In genomic region chr20:47113362-47114118, GRCh38 we compare ENCODE assay signal across 21 cellular contexts.
DNase-seq lines count a peak whose midpoint lies in the region; ATAC-seq, FAIRE-seq and TF ChIP-seq lines count a peak whose summit lies in the region.
"Had no signal": no experiment of that assay in that cellular context is flagged by ENCODE, and none has a peak within 500 bp of the region (broad histone marks: within the 10 kb centered on the region; RNA-seq: fewer than 3 reads in every experiment).

No MANE protein-coding gene starts in this region.

- H4K20me1 ChIP-seq in K562 (replicated peaks; ENCODE audit: control insufficient read depth, insufficient read depth, low read length) (no peaks in the 10 kb centered on the region; the same call in 1 of the 2 replicates), osteoblast (ENCODE audit: insufficient read depth, low read length) (no peaks in the 10 kb centered on the region), neural progenitor cell (ENCODE audit: low read depth) (peaks cover 2% of the 10 kb centered on the region)

- in situ Hi-C loops in Caki2 (cut with HindIII; ENCODE audit: low pct_unique_long_range_greater_than_20kb, low sequenced_read_pairs) (no loop called here), K562 (cut with MboI) (no loop called here)

- H3K4me3 Mint-ChIP-seq in neural progenitor cell = no peak overlapping the region
- H3K4me3 Mint-ChIP-seq: activated CD4-positive, alpha-beta memory T cell treated with anti-CD3 and anti-CD28 coated beads for 36 hours; activated naive CD8-positive, alpha-beta T cell treated with anti-CD3 and anti-CD28 coated beads, Interleukin-2, amount 50 U/mL, for 24 hours; activated T-cell treated with anti-CD3 and anti-CD28 coated beads, Interleukin-2, amount 50 U/mL, for 72 hours; natural killer cell had no signal

- H3K27me3 ChIP-seq in K562 (ENCODE audit: control insufficient read depth in 2 of 2, insufficient read depth in 2 of 2, low read length in 2 of 2) (peaks cover 8 to 29% of the 10 kb centered on the region in 2 experiments; a peak in 3 of 5 replicates), osteoblast (ENCODE audit: insufficient read depth, low read length) (no peaks in the 10 kb centered on the region), WERI-Rb-1 (ENCODE audit: insufficient read depth, low read depth, severe bottlenecking) (no peaks in the 10 kb centered on the region), neural progenitor cell (no peaks in the 10 kb centered on the region)

- H3K36me3 ChIP-seq in K562 (ENCODE audit: control insufficient read depth, insufficient read depth, low read length) (no peaks in the 10 kb centered on the region), osteoblast (ENCODE audit: insufficient read depth, low read length) (no peaks in the 10 kb centered on the region), WERI-Rb-1 (peaks cover 54% of the 10 kb centered on the region), neural progenitor cell (no peaks in the 10 kb centered on the region)
- H3K36me3 ChIP-seq: BE2C had no signal

- H3K9ac ChIP-seq in K562 (ENCODE audit: insufficient read depth in 1 of 2, low read depth in 2 of 2, low read length in 2 of 2) (no peak overlapping the region), neural progenitor cell (no peak overlapping the region)
- H3K9ac ChIP-seq: SK-N-SH had no signal

- H3K9me1 ChIP-seq in K562 (ENCODE audit: control insufficient read depth, insufficient read depth, low read length) = no peaks in the 10 kb centered on the region

- TF ChIP-seq POLR2A in K562 (conservative IDR thresholded peaks at IDR 0.05) = no peak

- no peak overlapping the region for H3K4me2 ChIP-seq in K562 (ENCODE audit: insufficient read depth, low read length)
- peak overlapping the region; percentile 30 for H3K4me2 ChIP-seq in osteoblast (ENCODE audit: insufficient read depth, low read length)
- no peak overlapping the region for H3K4me2 ChIP-seq in neural progenitor cell
- H3K4me2 ChIP-seq: SK-N-SH had no signal

- peaks cover 10% of the 10 kb centered on the region for H3K9me3 Mint-ChIP-seq in neural progenitor cell
- H3K9me3 Mint-ChIP-seq: activated naive CD8-positive, alpha-beta T cell treated with anti-CD3 and anti-CD28 coated beads, Interleukin-2, amount 50 U/mL, for 24 hours; natural killer cell had no signal

- no TSS peak for BruUV-seq in K562 (replicated peaks; lab: Mats Ljungman, UMichigan)

- ATAC-seq in K562 (no peak), HG03442 (IDR thresholded peaks at IDR 0.05; ENCODE audit: unreplicated experiment) (no peak)
- ATAC-seq: activated naive CD8-positive, alpha-beta T cell treated with anti-CD3 and anti-CD28 coated beads, Interleukin-2, amount 50 U/mL, for 24 hours; activated T-cell treated with anti-CD3 and anti-CD28 coated beads, Interleukin-2, amount 50 U/mL, for 72 hours; natural killer cell had no signal

- peaks cover 18% of the 10 kb centered on the region for H3F3A ChIP-seq in neural progenitor cell (ENCODE audit: low read depth)

- TF ChIP-seq EP300 in K562 (IDR thresholded peaks at IDR 0.05; ENCODE audit: low read length) = no peak

- no peaks in the 10 kb centered on the region for H3K79me2 ChIP-seq in K562 (ENCODE audit: control insufficient read depth, insufficient read depth, low read length)
- no peaks in the 10 kb centered on the region for H3K79me2 ChIP-seq in osteoblast (ENCODE audit: insufficient read depth, low read length)
- no peaks in the 10 kb centered on the region for H3K79me2 ChIP-seq in neural progenitor cell (ENCODE audit: low read depth)

- no peaks in the 10 kb centered on the region for H3K4me1 ChIP-seq in K562 (replicated peaks in 1 of 2; ENCODE audit: control insufficient read depth in 2 of 2, insufficient read depth in 2 of 2, low read length in 2 of 2)
- H3K4me1 ChIP-seq in osteoblast (ENCODE audit: insufficient read depth, low read length) = peaks cover 15% of the 10 kb centered on the region
- peaks cover 15% of the 10 kb centered on the region for H3K4me1 ChIP-seq in neural progenitor cell
- H3K4me1 ChIP-seq: BE2C had no signal

- H3K27ac ChIP-seq in K562 (ENCODE audit: extremely low read depth, low read depth, low read length) = no peak overlapping the region
- no peak overlapping the region for H3K27ac ChIP-seq in osteoblast (ENCODE audit: low read depth, low read length)
- no peak overlapping the region for H3K27ac ChIP-seq in WERI-Rb-1
- no peak overlapping the region for H3K27ac ChIP-seq in neural progenitor cell

- FAIRE-seq in K562 (lab: Jason Lieb, UNC) = no peak
- FAIRE-seq: colon, endothelial cell of umbilical vein had no signal

- DNase-seq in Caki2 (ENCODE audit: low read depth) (peak; percentile 27), M059J (ENCODE audit: low read depth) (peak; percentile 69), K562 (ENCODE audit: extremely low read depth in 1 of 4, low spot score in 3 of 4) (peak in 1 of 4 experiments; percentile 8), osteoblast (ENCODE audit: insufficient read length, low spot score, missing footprints) (peak; percentile 76), CD1c-positive myeloid dendritic cell (ENCODE audit: extremely low spot score) (no peak), WERI-Rb-1 (no peak), neural progenitor cell (ENCODE audit: low spot score) (no peak)
- DNase-seq: activated CD4-positive, alpha-beta memory T cell treated with anti-CD3 and anti-CD28 coated beads for 36 hours; activated naive CD8-positive, alpha-beta T cell treated with anti-CD3 and anti-CD28 coated beads, Interleukin-2, amount 50 U/mL, for 24 hours; activated T-cell treated with anti-CD3 and anti-CD28 coated beads, Interleukin-2, amount 50 U/mL, for 72 hours; BE2C; DMS 273 treated with DMSO at 0.1 percent for 48 hours; natural killer cell; NK-92 treated with Interleukin-12 subunit alpha and Interleukin-12 subunit beta, amount 100 ng/mL, for 24 hours; SK-N-SH; stimulated activated CD4-positive, alpha-beta T cell treated with anti-CD3 and anti-CD28 coated beads, Interleukin-1b, Interleukin-23, amount 100 ng/mL, for 48 hours; substantia nigra had no signal

- H3K27ac Mint-ChIP-seq in neural progenitor cell = no peak overlapping the region
- H3K27ac Mint-ChIP-seq: activated CD4-positive, alpha-beta memory T cell treated with anti-CD3 and anti-CD28 coated beads for 36 hours; activated naive CD8-positive, alpha-beta T cell treated with anti-CD3 and anti-CD28 coated beads, Interleukin-2, amount 50 U/mL, for 24 hours; activated T-cell treated with anti-CD3 and anti-CD28 coated beads, Interleukin-2, amount 50 U/mL, for 72 hours; natural killer cell had no signal

- POLR2A ChIA-PET in K562 (lab: Yijun Ruan, JAX) = interaction anchor here (0.6 kb wide), 1 partner anchor 132 kb away, joined by 3 read pairs; no protein-coding TSS in a partner anchor

- no peaks in the 10 kb centered on the region for H3K36me3 Mint-ChIP-seq in neural progenitor cell
- H3K36me3 Mint-ChIP-seq: activated CD4-positive, alpha-beta memory T cell treated with anti-CD3 and anti-CD28 coated beads for 36 hours; natural killer cell had no signal

- CTCF ChIA-PET in K562 (lab: Yijun Ruan, JAX; ENCODE audit: low intra/inter-chr PET ratio) = no interaction called here

- intact Hi-C loops in K562 (cut with micrococcal nuclease) = no loop called here

- WGBS in K562 (ENCODE audit: insufficient coverage, low coverage, missing lambda C conversion rate) = 0% methylated on average over 5 of the region's 5 CpGs

- H3K4me1 Mint-ChIP-seq in neural progenitor cell = peaks cover 19% of the 10 kb centered on the region
- H3K4me1 Mint-ChIP-seq: activated naive CD8-positive, alpha-beta T cell treated with anti-CD3 and anti-CD28 coated beads, Interleukin-2, amount 50 U/mL, for 24 hours; natural killer cell had no signal

- no peak for TF ChIP-seq CTCF in K562 (IDR thresholded peaks at IDR 0.05 in 2 of 3, conservative IDR thresholded peaks at IDR 0.05 in 1 of 3; ENCODE audit: insufficient read depth in 2 of 3, low read depth in 1 of 3, low read length in 3 of 3)
- TF ChIP-seq CTCF in osteoblast (IDR thresholded peaks at IDR 0.05; ENCODE audit: extremely low read depth, low read depth, low read length) = no peak
- no peak for TF ChIP-seq CTCF in WERI-Rb-1 (IDR thresholded peaks at IDR 0.05; ENCODE audit: low read depth, low read length)
- no peak for TF ChIP-seq CTCF in neural progenitor cell (IDR thresholded peaks at IDR 0.05)

- no peaks in the 10 kb centered on the region for H3K27me3 Mint-ChIP-seq in neural progenitor cell (ENCODE audit: insufficient read depth, low read depth)
- H3K27me3 Mint-ChIP-seq: activated naive CD8-positive, alpha-beta T cell treated with anti-CD3 and anti-CD28 coated beads, Interleukin-2, amount 50 U/mL, for 24 hours had no signal

- TF ChIP-seq RAD21 in K562 (CRISPR knock-in tag; conservative IDR thresholded peaks at IDR 0.05 in 1 of 2, IDR thresholded peaks at IDR 0.05 in 1 of 2) = no peak

- H2AFZ ChIP-seq in K562 (ENCODE audit: low read depth, low read length) (no peak overlapping the region), osteoblast (ENCODE audit: low read length) (no peak overlapping the region), neural progenitor cell (replicated peaks) (no peak overlapping the region)

- H3K9me3 ChIP-seq in K562 (replicated peaks; ENCODE audit: control insufficient read depth, insufficient read depth, low read depth, low read length) (no peaks in the 10 kb centered on the region; the same call in 1 of the 2 replicates), osteoblast (ENCODE audit: low read depth, low read length) (peaks cover 6% of the 10 kb centered on the region), WERI-Rb-1 (ENCODE audit: severe bottlenecking) (peaks cover 4% of the 10 kb centered on the region), neural progenitor cell (ENCODE audit: low read depth) (no peaks in the 10 kb centered on the region)
- H3K9me3 ChIP-seq: SK-N-SH had no signal

- H3K4me3 ChIP-seq in K562 (no peak overlapping the region), osteoblast (ENCODE audit: insufficient read depth, low read length) (no peak overlapping the region), WERI-Rb-1 (ENCODE audit: low read depth, low read length) (no peak overlapping the region), neural progenitor cell (no peak overlapping the region)
- H3K4me3 ChIP-seq: lung had no signal

TF ChIP-seq in K562, 482 proteins besides CTCF, POLR2A, EP300 and RAD21 (continues in another document):
- TF ChIP-seq SP1 (CRISPR knock-in tag; IDR thresholded peaks at IDR 0.05) (no peak), MAFG (tag; conservative IDR thresholded peaks at IDR 0.05) (peak; percentile 53; the same call in 1 of the 2 replicates)

Comparison
In these comparisons a context has a peak if more than half of its experiments do, and no peak if none do; other contexts are left out.
1. DNase-seq: peak in Caki2 (single experiment), M059J (single experiment) and osteoblast (single experiment); none in CD1c-positive myeloid dendritic cell (single experiment), WERI-Rb-1 (single experiment) and neural progenitor cell (single experiment).